ENCODE assay signal across 8 cellular contexts in the genomic region with DNA sequence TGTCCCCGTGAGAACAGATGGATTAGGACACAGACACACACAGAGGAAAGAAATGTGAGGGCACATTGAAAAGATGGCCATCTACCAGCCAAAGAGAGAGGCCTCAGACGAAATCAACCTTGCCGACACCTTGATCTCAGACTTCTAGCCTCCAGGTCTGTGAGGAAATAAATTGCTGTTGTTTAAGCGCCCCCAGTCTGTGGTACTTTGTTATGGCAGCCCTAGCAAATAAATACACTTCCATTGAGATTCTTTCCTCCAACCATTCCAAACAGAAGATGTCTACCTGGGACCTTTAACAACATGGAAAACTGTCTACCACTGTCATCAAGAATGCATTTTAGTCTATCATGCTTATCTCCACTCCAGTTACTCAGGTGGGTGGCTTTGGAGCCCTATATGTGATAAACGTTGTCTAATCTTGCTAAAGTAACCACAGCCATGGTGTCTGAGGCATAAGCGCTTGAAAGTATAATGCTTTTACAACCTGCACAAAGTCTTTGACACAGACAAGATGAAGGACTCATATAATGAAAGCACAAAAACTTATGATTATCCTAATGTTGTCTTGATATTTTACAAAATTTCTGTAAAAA.
A peak's percentile ranks its signal among the peaks of the same experiment; 100 is the strongest.
DNase-seq lines count a peak whose midpoint lies in the region; ATAC-seq and TF ChIP-seq lines count a peak whose summit lies in the region.

No MANE protein-coding gene starts in this region.

- H3K36me3 Mint-ChIP-seq in Caco-2 (ENCODE audit: insufficient read depth, unreplicated experiment), result no peaks in the 10 kb centered on the region
- no peaks in the 10 kb centered on the region for H3K36me3 Mint-ChIP-seq in naive thymus-derived CD8-positive, alpha-beta T cell

- H3K4me1 Mint-ChIP-seq in Caco-2 (ENCODE audit: low read depth, unreplicated experiment), result no peaks in the 10 kb centered on the region
- H3K4me1 Mint-ChIP-seq in naive thymus-derived CD8-positive, alpha-beta T cell, result peaks cover 0 to 1% (median 0%) of the 10 kb centered on the region in 4 donors

- H2BK15ac ChIP-seq in neuronal stem cell (ENCODE audit: low read length), result no peak overlapping the region

- no peak overlapping the region for H2BK12ac ChIP-seq in neuronal stem cell (ENCODE audit: low read length)

- peak; percentile 51 for ATAC-seq in GM21423 (IDR thresholded peaks at IDR 0.05; ENCODE audit: unreplicated experiment)
- no peak for ATAC-seq in aorta (ENCODE audit: low FRiP score)
- no peak for ATAC-seq in naive thymus-derived CD8-positive, alpha-beta T cell
- ATAC-seq in stimulated activated naive CD8-positive, alpha-beta T cell treated with anti-CD3 and anti-CD28 coated beads, Interleukin-15, Interleukin-2, amounts not matched to agents 100 U/mL and 50 U/mL, for 24 hours, result no peak

- no peak overlapping the region for H3K4ac ChIP-seq in neuronal stem cell (ENCODE audit: low read length)

- no peak overlapping the region for H3K18ac ChIP-seq in neuronal stem cell (ENCODE audit: low read length)

- H3K27me3 ChIP-seq in Caco-2 (replicated peaks; ENCODE audit: control insufficient read depth, insufficient read depth, low read length) (no peaks in the 10 kb centered on the region), dorsolateral prefrontal cortex (no peaks in the 10 kb centered on the region), neuronal stem cell (ENCODE audit: control insufficient read depth in 3 of 3, insufficient read depth in 3 of 3, low read depth in 1 of 3, low read length in 3 of 3) (no peaks in the 10 kb centered on the region), aorta (ENCODE audit: control insufficient read depth in 1 of 2, insufficient read depth in 2 of 2, low read length in 1 of 2) (no peaks in the 10 kb centered on the region)

- H2BK120ac ChIP-seq in neuronal stem cell (ENCODE audit: low read depth, low read length), result no peak overlapping the region

- H3K23ac ChIP-seq in neuronal stem cell (ENCODE audit: low read depth, low read length, poor library complexity), result no peak overlapping the region

- BruUV-seq in Caco-2 (replicated peaks; lab: Mats Ljungman, UMichigan), result no TSS peak

- no peak overlapping the region for H3K9ac ChIP-seq in neuronal stem cell (ENCODE audit: low read depth, low read length, poor library complexity)

- H3K14ac ChIP-seq in neuronal stem cell (ENCODE audit: low read length), result no peak overlapping the region

- intact Hi-C loops in Caco-2 (cut with micrococcal nuclease; ENCODE audit: unreplicated experiment) (loop anchor here (5.0 to 10.0 kb wide), 2 partner anchors 351 to 549 kb away; no protein-coding TSS in a partner anchor), dorsolateral prefrontal cortex (cut with DNase I) (no loop called here), aorta (cut with DNase I) (loop anchor here (5.0 to 10.0 kb wide), 2 partner anchors 371 to 549 kb away; partner anchors contain the start of gene FZD1 (in 1 of the 2))

- no peak overlapping the region for H3K4me3 Mint-ChIP-seq in Caco-2 (ENCODE audit: unreplicated experiment)
- H3K4me3 Mint-ChIP-seq in naive thymus-derived CD8-positive, alpha-beta T cell, result no peak overlapping the region

- no peak overlapping the region for H2AK5ac ChIP-seq in neuronal stem cell (ENCODE audit: low read depth, low read length)

- H3K27ac Mint-ChIP-seq in Caco-2 (ENCODE audit: unreplicated experiment), result no peak overlapping the region
- no peak overlapping the region for H3K27ac Mint-ChIP-seq in naive thymus-derived CD8-positive, alpha-beta T cell

- no peak overlapping the region for H4K91ac ChIP-seq in neuronal stem cell (ENCODE audit: low read depth, low read length, poor library complexity)

- H3K27me3 Mint-ChIP-seq in Caco-2 (ENCODE audit: insufficient read depth, unreplicated experiment), result peaks cover 9% of the 10 kb centered on the region
- H3K27me3 Mint-ChIP-seq in naive thymus-derived CD8-positive, alpha-beta T cell, result no peaks in the 10 kb centered on the region

- H2BK5ac ChIP-seq in neuronal stem cell (ENCODE audit: low read length), result no peak overlapping the region

- TF ChIP-seq CTCF in Caco-2 (IDR thresholded peaks at IDR 0.05; ENCODE audit: insufficient read depth in 1 of 2, low read depth in 1 of 2, low read length in 1 of 2, severe bottlenecking in 1 of 2, unreplicated experiment in 1 of 2) (peak; percentile 36 to 62), dorsolateral prefrontal cortex (IDR thresholded peaks at IDR 0.05 in 54 of 56, conservative IDR thresholded peaks at IDR 0.05 in 2 of 56; ENCODE audit: low read depth in 1 of 56, partially characterized antibody in 56 of 56) (peak in 43 of 56 donors; percentile 9 to 53 (median 37))

- CTCF ChIA-PET in Caco-2 (lab: Charles Lee), result no interaction called here

- no peak overlapping the region for H4K8ac ChIP-seq in neuronal stem cell (ENCODE audit: low read depth, low read length)

- DNase-seq in Caco-2, result peak in 1 of 2 experiments; percentile 27
- DNase-seq in NCI-H524 treated with DMSO at 0.1 percent for 48 hours (lab: John Stamatoyannopoulos, UW), result peak; percentile 21
- DNase-seq in dorsolateral prefrontal cortex, result no peak
- peak; percentile 35 for DNase-seq in neuronal stem cell (ENCODE audit: low spot score)
- no peak for DNase-seq in aorta
- DNase-seq in naive thymus-derived CD8-positive, alpha-beta T cell, result no peak
- DNase-seq in stimulated activated naive CD8-positive, alpha-beta T cell treated with anti-CD3 and anti-CD28 coated beads, Interleukin-15, Interleukin-2, amounts not matched to agents 100 U/mL and 50 U/mL, for 24 hours, result no peak

- H3K27ac ChIP-seq in dorsolateral prefrontal cortex (no peak overlapping the region), neuronal stem cell (replicated peaks; ENCODE audit: low read length) (no peak overlapping the region), aorta (ENCODE audit: low read depth in 1 of 2, low read length in 2 of 2) (no peak overlapping the region)

- no peak overlapping the region for H2AFZ ChIP-seq in neuronal stem cell (ENCODE audit: low read length)

- H3K4me3 ChIP-seq in Caco-2 (ENCODE audit: low read depth, low read length), result no peak overlapping the region
- H3K4me3 ChIP-seq in dorsolateral prefrontal cortex, result no peak overlapping the region
- H3K4me3 ChIP-seq in neuronal stem cell (ENCODE audit: low read length in 2 of 2), result no peak overlapping the region
- no peak overlapping the region for H3K4me3 ChIP-seq in aorta (ENCODE audit: low read length in 2 of 2)

- H3K36me3 ChIP-seq in Caco-2 (ENCODE audit: control insufficient read depth, insufficient read depth, low read length) (no peaks in the 10 kb centered on the region), neuronal stem cell (replicated peaks in 1 of 2; ENCODE audit: control insufficient read depth in 2 of 2, insufficient read depth in 2 of 2, low read length in 2 of 2) (no peaks in the 10 kb centered on the region), aorta (ENCODE audit: control insufficient read depth in 1 of 2, insufficient read depth in 2 of 2, low read length in 1 of 2) (no peaks in the 10 kb centered on the region)

- no peaks in the 10 kb centered on the region for H3K9me3 Mint-ChIP-seq in Caco-2 (ENCODE audit: unreplicated experiment)
- peaks cover 0 to 4% (median 0%) of the 10 kb centered on the region in 9 donors for H3K9me3 Mint-ChIP-seq in naive thymus-derived CD8-positive, alpha-beta T cell

- H3K79me1 ChIP-seq in neuronal stem cell (ENCODE audit: low read depth, low read length), result no peaks in the 10 kb centered on the region

- H3K9me3 ChIP-seq in Caco-2 (no peaks in the 10 kb centered on the region), neuronal stem cell (replicated peaks in 1 of 2; ENCODE audit: control insufficient read depth in 2 of 2, insufficient read depth in 1 of 2, low read depth in 1 of 2, low read length in 2 of 2) (peaks cover 0 to 2% of the 10 kb centered on the region in 2 donors), aorta (ENCODE audit: control insufficient read depth, low read length) (no peaks in the 10 kb centered on the region)

- no CpG with 5 or more reads among the region's 6 CpGs for WGBS in neuronal stem cell (ENCODE audit: extremely low coverage in 2 of 2, insufficient read length in 2 of 2, insufficient replicate concordance in 1 of 2), 2 donors
- WGBS in aorta, 2 donors, result 65 to 70% methylated on average over 6 of the region's 6 CpGs

- POLR2A ChIA-PET in Caco-2 (lab: Charles Lee), result no interaction called here
- POLR2A ChIA-PET in naive thymus-derived CD8-positive, alpha-beta T cell (lab: Charles Lee), result no interaction called here

- H3K4me1 ChIP-seq in Caco-2 (no peaks in the 10 kb centered on the region), neuronal stem cell (ENCODE audit: control insufficient read depth in 2 of 2, insufficient read depth in 1 of 2, low read depth in 1 of 2, low read length in 2 of 2) (peaks cover 3 to 12% of the 10 kb centered on the region in 2 donors), aorta (ENCODE audit: control insufficient read depth in 1 of 2, insufficient read depth in 2 of 2, low read length in 2 of 2) (no peaks in the 10 kb centered on the region)

- no peak overlapping the region for H3K4me2 ChIP-seq in neuronal stem cell (ENCODE audit: insufficient read depth, low read length, poor library complexity, severe bottlenecking)

Comparison
In these comparisons a context has a peak if more than half of its experiments do, and no peak if none do; other contexts are left out.
1. DNase-seq: peak in NCI-H524 treated with DMSO at 0.1 percent for 48 hours (single experiment) and neuronal stem cell (single experiment); none in dorsolateral prefrontal cortex (0 of 10), aorta (0 of 2), naive thymus-derived CD8-positive, alpha-beta T cell (0 of 10) and stimulated activated naive CD8-positive, alpha-beta T cell treated with anti-CD3 and anti-CD28 coated beads, Interleukin-15, Interleukin-2, amounts not matched to agents 100 U/mL and 50 U/mL, for 24 hours (single experiment).
2. intact Hi-C loops: an anchor here in Caco-2 (5.0 to 10.0 kb wide) and aorta (5.0 to 10.0 kb wide); none called in dorsolateral prefrontal cortex.